ENCODE assay signal across 4 cellular contexts in the genomic region with DNA sequence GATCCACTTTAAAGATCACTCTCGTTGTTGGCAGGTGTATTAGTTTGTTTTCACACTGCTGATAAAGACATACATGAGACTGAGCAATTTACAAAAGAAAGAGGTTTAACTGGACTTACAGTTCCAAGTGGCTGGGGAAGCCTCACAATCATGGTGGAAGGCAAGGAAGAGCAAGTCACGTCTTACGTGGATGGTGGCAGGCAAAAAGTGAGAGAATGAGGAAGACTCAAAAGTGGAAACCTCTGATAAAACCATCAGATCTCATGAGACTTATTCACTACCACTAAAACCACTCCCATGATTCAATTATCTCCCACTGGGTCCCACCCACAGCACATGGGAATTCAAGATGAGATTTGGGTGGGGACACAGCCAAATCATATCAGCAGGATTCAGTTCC. TPM values are rescaled to one million over a fixed set of nuclear protein-coding genes. Genes with fewer than 3 reads are reported as not detected.
"Had no signal": no experiment of that assay in that cellular context is flagged by ENCODE, and none has a peak within 500 bp of the region (broad histone marks: within the 10 kb centered on the region; RNA-seq: fewer than 3 reads in every experiment).

No MANE protein-coding gene starts in this region.

RNA-seq across cellular contexts. Expression of gene SLC6A20, which starts 47.3 kb away (rescaled TPM):
- total RNA-seq: LHCN-M2, MCF 10A, Right ventricle myocardium superior had no signal
- polyA plus RNA-seq: SK-N-SH had no signal
